In the genomic region with DNA sequence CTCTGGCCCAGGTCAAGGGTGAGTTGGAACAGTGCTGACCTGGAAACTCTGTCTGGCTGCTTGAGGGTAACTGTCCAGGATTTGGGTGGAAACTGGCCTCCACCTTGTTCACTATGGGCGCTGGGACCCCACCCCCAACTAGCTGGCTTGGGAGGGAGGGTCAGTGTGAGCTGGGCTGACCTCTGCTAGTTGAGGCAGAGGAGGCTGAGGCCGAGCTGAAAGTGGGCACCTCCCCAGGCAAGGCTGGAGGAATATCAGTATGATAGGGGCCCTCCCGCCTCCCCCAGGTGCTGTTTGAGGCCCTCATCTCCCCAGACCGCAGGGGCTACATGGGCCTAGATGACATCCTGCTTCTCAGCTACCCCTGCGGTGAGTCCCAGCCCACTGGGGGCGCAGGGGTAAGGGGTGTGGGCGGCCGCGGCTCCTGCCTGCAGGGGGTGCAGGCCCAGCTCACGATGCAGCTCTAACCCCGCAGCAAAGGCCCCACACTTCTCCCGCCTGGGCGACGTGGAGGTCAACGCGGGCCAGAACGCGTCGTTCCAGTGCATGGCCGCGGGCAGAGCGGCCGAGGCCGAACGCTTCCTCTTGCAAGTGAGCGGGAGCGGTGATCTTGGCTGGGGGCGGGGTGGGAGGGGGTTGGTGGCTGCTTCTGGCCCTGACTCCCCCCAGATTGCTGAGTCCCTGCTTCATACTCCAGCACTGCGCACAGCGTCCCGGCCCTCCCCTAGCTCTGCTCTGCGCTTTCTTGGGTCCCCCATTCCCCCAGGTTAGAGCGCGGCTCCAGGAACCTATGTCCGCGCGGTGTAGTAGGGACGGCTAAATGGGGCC, we compare ENCODE assay signal across 9 cellular contexts. TPM values are rescaled to one million over a fixed set of nuclear protein-coding genes. Genes with fewer than 3 reads are reported as not detected.
DNase-seq lines count a peak whose midpoint lies in the region; ATAC-seq and TF ChIP-seq lines count a peak whose summit lies in the region.
"Had no signal": no experiment of that assay in that cellular context is flagged by ENCODE, and none has a peak within 500 bp of the region (broad histone marks: within the 10 kb centered on the region; RNA-seq: fewer than 3 reads in every experiment).

No MANE protein-coding gene starts in this region.

- no peaks in the 10 kb centered on the region for H3K9me3 Mint-ChIP-seq in activated CD4-positive, alpha-beta T cell treated with anti-CD3 and anti-CD28 coated beads, Interleukin-2, amount 10 ng/mL, durations not matched to agents 7 days and 5 days
- no peaks in the 10 kb centered on the region for H3K9me3 Mint-ChIP-seq in type B pancreatic cell

- no peak overlapping the region for H3K9ac ChIP-seq in duodenal mucosa (ENCODE audit: low read depth in 1 of 2, low read length in 2 of 2)
- peak overlapping the region; percentile 77 for H3K9ac ChIP-seq in mesendoderm (ENCODE audit: low read length)

- WGBS in mesendoderm (ENCODE audit: extremely low coverage, insufficient coverage, low lambda C conversion rate) = no CpG with 5 or more reads among the region's 38 CpGs

- H4K5ac ChIP-seq in mesendoderm (ENCODE audit: low read length) = no peak overlapping the region

- H2BK5ac ChIP-seq in mesendoderm (ENCODE audit: low read length) = no peak overlapping the region

- DNase-seq in activated CD4-positive, alpha-beta T cell treated with anti-CD3 and anti-CD28 coated beads, Interleukin-2, amount 10 ng/mL, durations not matched to agents 7 days and 5 days = peak; percentile 11
- DNase-seq in activated CD4-positive, alpha-beta T cell treated with anti-CD3 and anti-CD28 coated beads, Interleukin-2, amount 50 U/mL, for 48 hours = no peak
- DNase-seq in mesendoderm (peak; percentile 75), type B pancreatic cell (ENCODE audit: extremely low spot score, unreplicated experiment) (no peak), HAP-1 (ENCODE audit: low spot score in 2 of 2) (no peak), occipital lobe (lab: John Stamatoyannopoulos, UW) (no peak)

- H2BK15ac ChIP-seq in mesendoderm (replicated peaks; ENCODE audit: low read depth) = no peak overlapping the region

- H3K27me3 ChIP-seq in duodenal mucosa (ENCODE audit: control insufficient read depth in 1 of 2, insufficient read depth in 2 of 2, low read length in 2 of 2) (peaks cover 29 to 31% of the 10 kb centered on the region in 2 donors), mesendoderm (ENCODE audit: insufficient read depth, low read length, poor library complexity) (no peaks in the 10 kb centered on the region), HAP-1 (ENCODE audit: low read depth) (no peaks in the 10 kb centered on the region)

- H3K27me3 Mint-ChIP-seq in activated CD4-positive, alpha-beta T cell treated with anti-CD3 and anti-CD28 coated beads, Interleukin-2, amount 10 ng/mL, durations not matched to agents 7 days and 5 days = peaks cover 42% of the 10 kb centered on the region
- H3K27me3 Mint-ChIP-seq in type B pancreatic cell = no peaks in the 10 kb centered on the region

- H3K18ac ChIP-seq in mesendoderm (ENCODE audit: low read length) = peak overlapping the region; percentile 35

- H3K4me3 Mint-ChIP-seq in activated CD4-positive, alpha-beta T cell treated with anti-CD3 and anti-CD28 coated beads, Interleukin-2, amount 10 ng/mL, durations not matched to agents 7 days and 5 days = peak overlapping the region; percentile 44
- peak overlapping the region; percentile 67 for H3K4me3 Mint-ChIP-seq in type B pancreatic cell

- H3K79me2 ChIP-seq in mesendoderm (ENCODE audit: control insufficient read depth, insufficient read depth, low read length) = peaks cover 3% of the 10 kb centered on the region

- CTCF ChIA-PET in activated CD4-positive, alpha-beta T cell treated with anti-CD3 and anti-CD28 coated beads, Interleukin-2, amount 10 ng/mL, durations not matched to agents 7 days and 5 days (lab: Charles Lee) = interaction anchor here (0.5 to 1.0 kb wide), 2 partner anchors 9 to 354 kb away, joined by 3 to 5 read pairs; no protein-coding TSS in a partner anchor

- peak overlapping the region; percentile 89 for H3K56ac ChIP-seq in mesendoderm (ENCODE audit: low read length)

- in situ Hi-C loops in HAP-1 (cut with MboI; ENCODE audit: low sequenced_read_pairs) = no loop called here

- peak overlapping the region; percentile 48 for H2AK5ac ChIP-seq in mesendoderm (ENCODE audit: low read length)

- peak overlapping the region; percentile 40 to 54 for H3K4me3 ChIP-seq in duodenal mucosa (ENCODE audit: low read depth in 1 of 2, low read length in 2 of 2)
- peak overlapping the region; percentile 31 for H3K4me3 ChIP-seq in mesendoderm (ENCODE audit: low read length)
- no peak overlapping the region for H3K4me3 ChIP-seq in HAP-1

- no peak overlapping the region for H4K8ac ChIP-seq in mesendoderm (ENCODE audit: low read depth, low read length)

- no peaks in the 10 kb centered on the region for H3K36me3 Mint-ChIP-seq in activated CD4-positive, alpha-beta T cell treated with anti-CD3 and anti-CD28 coated beads, Interleukin-2, amount 10 ng/mL, durations not matched to agents 7 days and 5 days (ENCODE audit: low read depth)
- H3K36me3 Mint-ChIP-seq in type B pancreatic cell = peaks cover 7% of the 10 kb centered on the region

- no peak overlapping the region for H3K27ac Mint-ChIP-seq in activated CD4-positive, alpha-beta T cell treated with anti-CD3 and anti-CD28 coated beads, Interleukin-2, amount 10 ng/mL, durations not matched to agents 7 days and 5 days
- H3K27ac Mint-ChIP-seq in type B pancreatic cell = no peak overlapping the region

- peaks cover 3% of the 10 kb centered on the region for H3K4me1 Mint-ChIP-seq in activated CD4-positive, alpha-beta T cell treated with anti-CD3 and anti-CD28 coated beads, Interleukin-2, amount 10 ng/mL, durations not matched to agents 7 days and 5 days
- peaks cover 32% of the 10 kb centered on the region for H3K4me1 Mint-ChIP-seq in type B pancreatic cell (ENCODE audit: unreplicated experiment)

- H2BK120ac ChIP-seq in mesendoderm (ENCODE audit: low read depth, low read length) = no peak overlapping the region

- peak overlapping the region; percentile 44 for H3K4ac ChIP-seq in mesendoderm (ENCODE audit: low read depth, low read length)

- H3K4me1 ChIP-seq in duodenal mucosa (ENCODE audit: control insufficient read depth in 1 of 2, insufficient read depth in 2 of 2, low read length in 2 of 2) (peaks cover 0 to 3% of the 10 kb centered on the region in 2 donors), mesendoderm (ENCODE audit: control insufficient read depth, low read depth, low read length) (peaks cover 24% of the 10 kb centered on the region), HAP-1 (peaks cover 12% of the 10 kb centered on the region)

- peak overlapping the region; percentile 75 for H3K23ac ChIP-seq in mesendoderm (ENCODE audit: low read length)

- H3K27ac ChIP-seq in duodenal mucosa (ENCODE audit: low read depth, low read length) (no peak overlapping the region), mesendoderm (ENCODE audit: low read depth, low read length) (peak overlapping the region; percentile 39)
- H3K27ac ChIP-seq: C4-2B had no signal

- H3K36me3 ChIP-seq in duodenal mucosa (ENCODE audit: control insufficient read depth in 1 of 2, insufficient read depth in 2 of 2, low read length in 2 of 2) = no peaks in the 10 kb centered on the region
- H3K36me3 ChIP-seq in mesendoderm (ENCODE audit: control insufficient read depth, insufficient read depth, low read length) = no peaks in the 10 kb centered on the region
- peaks cover 19% of the 10 kb centered on the region for H3K36me3 ChIP-seq in HAP-1 (replicated peaks)

- POLR2A ChIA-PET in activated CD4-positive, alpha-beta T cell treated with anti-CD3 and anti-CD28 coated beads, Interleukin-2, amount 10 ng/mL, durations not matched to agents 7 days and 5 days (lab: Charles Lee) = no interaction called here

- ATAC-seq in activated CD4-positive, CD25-positive, alpha-beta regulatory T cell treated with anti-CD3 and anti-CD28 coated beads, Interleukin-2, amount 50 U/mL, for 24 hours = no peak

- peak overlapping the region; percentile 74 for H3K4me2 ChIP-seq in mesendoderm (ENCODE audit: low read length)

- H3K79me1 ChIP-seq in mesendoderm (ENCODE audit: low read length) = peaks cover 8% of the 10 kb centered on the region

- TF ChIP-seq CTCF in type B pancreatic cell (conservative IDR thresholded peaks at IDR 0.05) = no peak

- H3K9me3 ChIP-seq in duodenal mucosa (ENCODE audit: control insufficient read depth in 1 of 2, low read length in 2 of 2) (no peaks in the 10 kb centered on the region), HAP-1 (no peaks in the 10 kb centered on the region; the same call in 1 of the 2 replicates)

RNA-seq across cellular contexts. Expression of gene PTPRU, which starts 22.9 kb away (rescaled TPM):
- under 1 TPM; 0.22 to 0.31 TPM for total RNA-seq in activated CD4-positive, alpha-beta T cell treated with anti-CD3 and anti-CD28 coated beads, Interleukin-2, amount 10 ng/mL, durations not matched to agents 7 days and 5 days
- 25.6 TPM for polyA plus RNA-seq in mesendoderm (2013, experiment 1 of 2)
- polyA plus RNA-seq in mesendoderm (2013, experiment 2 of 2) = 25.8 TPM
- total RNA-seq in type B pancreatic cell (ENCODE audit: low replicate concordance) (66.6 and 129 TPM in 2 replicates), occipital lobe (23.6 TPM)

RNA-seq across cellular contexts. Expression of gene MECR, which starts 28.5 kb away (rescaled TPM):
- total RNA-seq in activated CD4-positive, alpha-beta T cell treated with anti-CD3 and anti-CD28 coated beads, Interleukin-2, amount 10 ng/mL, durations not matched to agents 7 days and 5 days = 10 to 100 TPM; 16.4 to 19.7 TPM
- 21.4 TPM for polyA plus RNA-seq in mesendoderm (2013, experiment 1 of 2)
- 23.3 TPM for polyA plus RNA-seq in mesendoderm (2013, experiment 2 of 2)
- total RNA-seq in type B pancreatic cell (ENCODE audit: low replicate concordance) (28.7 and 30.5 TPM in 2 replicates), occipital lobe (15.8 TPM)

Comparison
In these comparisons a context has a peak if more than half of its experiments do, and no peak if none do; other contexts are left out.
1. DNase-seq: peak in activated CD4-positive, alpha-beta T cell treated with anti-CD3 and anti-CD28 coated beads, Interleukin-2, amount 10 ng/mL, durations not matched to agents 7 days and 5 days (single experiment) and mesendoderm (single experiment); none in activated CD4-positive, alpha-beta T cell treated with anti-CD3 and anti-CD28 coated beads, Interleukin-2, amount 50 U/mL, for 48 hours (0 of 2), type B pancreatic cell (single experiment), HAP-1 (0 of 2) and occipital lobe (single experiment).
2. RNA of gene PTPRU, which starts 22.9 kb away (total RNA-seq): 66.6 to 129 TPM in type B pancreatic cell and 23.6 TPM in occipital lobe (single experiment); 0.22 to 0.31 TPM in activated CD4-positive, alpha-beta T cell treated with anti-CD3 and anti-CD28 coated beads, Interleukin-2, amount 10 ng/mL, durations not matched to agents 7 days and 5 days; every median in the first group is over 10 times any median in the second.